Comparison of ENCODE assay signal across 2 cellular contexts in the genomic region with DNA sequence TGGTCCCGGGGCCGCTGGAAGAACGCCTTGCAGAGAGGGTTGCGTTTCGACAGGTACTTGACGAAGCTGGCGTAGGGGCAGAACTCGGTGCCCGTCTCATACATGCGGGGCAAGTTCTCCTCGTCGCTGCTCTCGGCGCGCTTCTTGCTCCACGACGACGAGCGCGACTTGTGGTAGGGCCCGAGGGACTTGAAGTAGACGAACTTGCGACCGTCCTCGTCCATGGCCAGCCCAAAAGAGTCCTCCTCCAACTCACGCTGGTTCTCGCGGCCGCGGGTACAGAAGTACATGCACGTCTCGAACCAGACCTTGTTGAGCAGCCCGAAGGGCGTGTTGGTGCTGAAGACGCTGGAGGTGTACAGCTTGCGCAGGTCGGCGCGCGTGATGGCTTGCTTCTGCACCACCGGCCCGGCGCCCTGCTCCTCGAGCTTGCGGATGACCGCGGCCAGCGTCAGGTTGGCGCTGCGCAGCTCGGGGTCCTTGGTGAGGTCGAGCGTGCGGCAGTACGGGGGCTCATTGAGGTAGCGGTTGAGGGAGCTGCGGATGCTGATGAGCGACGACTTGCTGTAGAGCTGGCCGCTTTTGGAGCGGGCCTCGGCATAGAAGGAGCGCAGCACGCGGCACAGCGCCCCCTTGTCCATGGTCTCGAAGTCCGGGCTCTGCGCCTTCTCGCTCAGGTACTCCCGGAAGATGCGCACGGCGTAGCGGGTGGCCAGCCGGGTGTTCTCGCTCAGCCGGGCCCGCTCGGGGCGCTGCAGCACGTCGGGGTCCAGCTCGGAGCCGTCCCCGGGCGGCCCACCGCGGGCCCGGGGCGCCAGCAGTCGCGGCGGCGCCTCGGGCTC.
A peak's percentile ranks its signal among the peaks of the same experiment; 100 is the strongest.
TF ChIP-seq lines count a peak whose summit lies in the region.

No MANE protein-coding gene starts in this region.

TF ChIP-seq in A549, 52 proteins besides CTCF, POLR2A, EP300 and RAD21 (continued from another document):
- TF ChIP-seq, protein P1, sequence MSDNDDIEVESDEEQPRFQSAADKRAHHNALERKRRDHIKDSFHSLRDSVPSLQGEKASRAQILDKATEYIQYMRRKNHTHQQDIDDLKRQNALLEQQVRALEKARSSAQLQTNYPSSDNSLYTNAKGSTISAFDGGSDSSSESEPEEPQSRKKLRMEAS (IDR thresholded peaks at IDR 0.05): peak; percentile 80
- TF ChIP-seq ZNF302 (CRISPR knock-in tag; IDR thresholded peaks at IDR 0.05) (no peak), SREBF2 (IDR thresholded peaks at IDR 0.05) (no peak), RNF2 (IDR thresholded peaks at IDR 0.05; ENCODE audit: borderline replicate concordance, low read depth) (peak; percentile 88; the same call in 1 of the 2 replicates), SMC3 (IDR thresholded peaks at IDR 0.05) (0 out of 3 replicates have a peak, but pooled peaks have one; percentile 19), JUN (IDR thresholded peaks at IDR 0.05) (no peak), RARB (CRISPR knock-in tag; IDR thresholded peaks at IDR 0.05) (no peak), HOXB13 (CRISPR knock-in tag; IDR thresholded peaks at IDR 0.05; ENCODE audit: low read depth) (0 out of 2 replicates have a peak, but pooled peaks have one; percentile 21)
- TF ChIP-seq, protein P2, sequence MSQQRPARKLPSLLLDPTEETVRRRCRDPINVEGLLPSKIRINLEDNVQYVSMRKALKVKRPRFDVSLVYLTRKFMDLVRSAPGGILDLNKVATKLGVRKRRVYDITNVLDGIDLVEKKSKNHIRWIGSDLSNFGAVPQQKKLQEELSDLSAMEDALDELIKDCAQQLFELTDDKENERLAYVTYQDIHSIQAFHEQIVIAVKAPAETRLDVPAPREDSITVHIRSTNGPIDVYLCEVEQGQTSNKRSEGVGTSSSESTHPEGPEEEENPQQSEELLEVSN (IDR thresholded peaks at IDR 0.05; ENCODE audit: borderline replicate concordance, low read depth): peak; percentile 73
- TF ChIP-seq, protein P3, sequence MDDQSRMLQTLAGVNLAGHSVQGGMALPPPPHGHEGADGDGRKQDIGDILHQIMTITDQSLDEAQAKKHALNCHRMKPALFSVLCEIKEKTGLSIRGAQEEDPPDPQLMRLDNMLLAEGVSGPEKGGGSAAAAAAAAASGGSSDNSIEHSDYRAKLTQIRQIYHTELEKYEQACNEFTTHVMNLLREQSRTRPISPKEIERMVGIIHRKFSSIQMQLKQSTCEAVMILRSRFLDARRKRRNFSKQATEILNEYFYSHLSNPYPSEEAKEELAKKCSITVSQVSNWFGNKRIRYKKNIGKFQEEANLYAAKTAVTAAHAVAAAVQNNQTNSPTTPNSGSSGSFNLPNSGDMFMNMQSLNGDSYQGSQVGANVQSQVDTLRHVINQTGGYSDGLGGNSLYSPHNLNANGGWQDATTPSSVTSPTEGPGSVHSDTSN (IDR thresholded peaks at IDR 0.05): no peak

TF ChIP-seq in HepG2, 621 proteins besides CTCF, POLR2A, EP300 and RAD21 (continued from another document):
- TF ChIP-seq HOXA3 (CRISPR knock-in tag; IDR thresholded peaks at IDR 0.05): peak; percentile 50; the same call in 1 of the 2 replicates
- TF ChIP-seq BHLHE40 (IDR thresholded peaks at IDR 0.05; ENCODE audit: low read length): no peak
- TF ChIP-seq, protein P4, sequence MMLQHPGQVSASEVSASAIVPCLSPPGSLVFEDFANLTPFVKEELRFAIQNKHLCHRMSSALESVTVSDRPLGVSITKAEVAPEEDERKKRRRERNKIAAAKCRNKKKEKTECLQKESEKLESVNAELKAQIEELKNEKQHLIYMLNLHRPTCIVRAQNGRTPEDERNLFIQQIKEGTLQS (CRISPR knock-in tag; IDR thresholded peaks at IDR 0.05): no peak
- no peak for TF ChIP-seq TOPORS (CRISPR knock-in tag; IDR thresholded peaks at IDR 0.05)
- TF ChIP-seq KDM4B (CRISPR knock-in tag; IDR thresholded peaks at IDR 0.05): no peak
- TF ChIP-seq ZBTB38 (CRISPR knock-in tag; IDR thresholded peaks at IDR 0.05): peak; percentile 95
- TF ChIP-seq, protein P5, sequence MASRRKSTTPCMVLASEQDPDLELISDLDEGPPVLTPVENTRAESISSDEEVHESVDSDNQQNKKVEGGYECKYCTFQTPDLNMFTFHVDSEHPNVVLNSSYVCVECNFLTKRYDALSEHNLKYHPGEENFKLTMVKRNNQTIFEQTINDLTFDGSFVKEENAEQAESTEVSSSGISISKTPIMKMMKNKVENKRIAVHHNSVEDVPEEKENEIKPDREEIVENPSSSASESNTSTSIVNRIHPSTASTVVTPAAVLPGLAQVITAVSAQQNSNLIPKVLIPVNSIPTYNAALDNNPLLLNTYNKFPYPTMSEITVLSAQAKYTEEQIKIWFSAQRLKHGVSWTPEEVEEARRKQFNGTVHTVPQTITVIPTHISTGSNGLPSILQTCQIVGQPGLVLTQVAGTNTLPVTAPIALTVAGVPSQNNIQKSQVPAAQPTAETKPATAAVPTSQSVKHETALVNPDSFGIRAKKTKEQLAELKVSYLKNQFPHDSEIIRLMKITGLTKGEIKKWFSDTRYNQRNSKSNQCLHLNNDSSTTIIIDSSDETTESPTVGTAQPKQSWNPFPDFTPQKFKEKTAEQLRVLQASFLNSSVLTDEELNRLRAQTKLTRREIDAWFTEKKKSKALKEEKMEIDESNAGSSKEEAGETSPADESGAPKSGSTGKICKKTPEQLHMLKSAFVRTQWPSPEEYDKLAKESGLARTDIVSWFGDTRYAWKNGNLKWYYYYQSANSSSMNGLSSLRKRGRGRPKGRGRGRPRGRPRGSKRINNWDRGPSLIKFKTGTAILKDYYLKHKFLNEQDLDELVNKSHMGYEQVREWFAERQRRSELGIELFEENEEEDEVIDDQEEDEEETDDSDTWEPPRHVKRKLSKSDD (CRISPR knock-in tag; IDR thresholded peaks at IDR 0.05; ENCODE audit: low read depth): peak; percentile 33; the same call in 1 of the 2 replicates
- TF ChIP-seq PRPF4 (IDR thresholded peaks at IDR 0.05; ENCODE audit: low read depth, low read length, poor library complexity, severe bottlenecking): peak; percentile 39
- no peak for TF ChIP-seq TEAD2 (CRISPR knock-in tag; IDR thresholded peaks at IDR 0.05)
- TF ChIP-seq RAD51 (IDR thresholded peaks at IDR 0.05; ENCODE audit: borderline replicate concordance): no peak
- no peak for TF ChIP-seq CC2D1A (CRISPR knock-in tag; IDR thresholded peaks at IDR 0.05)
- TF ChIP-seq, protein P6, sequence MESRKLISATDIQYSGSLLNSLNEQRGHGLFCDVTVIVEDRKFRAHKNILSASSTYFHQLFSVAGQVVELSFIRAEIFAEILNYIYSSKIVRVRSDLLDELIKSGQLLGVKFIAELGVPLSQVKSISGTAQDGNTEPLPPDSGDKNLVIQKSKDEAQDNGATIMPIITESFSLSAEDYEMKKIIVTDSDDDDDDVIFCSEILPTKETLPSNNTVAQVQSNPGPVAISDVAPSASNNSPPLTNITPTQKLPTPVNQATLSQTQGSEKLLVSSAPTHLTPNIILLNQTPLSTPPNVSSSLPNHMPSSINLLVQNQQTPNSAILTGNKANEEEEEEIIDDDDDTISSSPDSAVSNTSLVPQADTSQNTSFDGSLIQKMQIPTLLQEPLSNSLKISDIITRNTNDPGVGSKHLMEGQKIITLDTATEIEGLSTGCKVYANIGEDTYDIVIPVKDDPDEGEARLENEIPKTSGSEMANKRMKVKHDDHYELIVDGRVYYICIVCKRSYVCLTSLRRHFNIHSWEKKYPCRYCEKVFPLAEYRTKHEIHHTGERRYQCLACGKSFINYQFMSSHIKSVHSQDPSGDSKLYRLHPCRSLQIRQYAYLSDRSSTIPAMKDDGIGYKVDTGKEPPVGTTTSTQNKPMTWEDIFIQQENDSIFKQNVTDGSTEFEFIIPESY (CRISPR knock-in tag; IDR thresholded peaks at IDR 0.05): 0 out of 2 replicates have a peak, but pooled peaks have one; percentile 5
- no peak for TF ChIP-seq KDM5A (IDR thresholded peaks at IDR 0.05; ENCODE audit: borderline replicate concordance, low read length)
- peak; percentile 54 for TF ChIP-seq RBFOX2 (IDR thresholded peaks at IDR 0.05; ENCODE audit: low read depth, low read length)
- no peak for TF ChIP-seq ZNF607 (CRISPR knock-in tag; IDR thresholded peaks at IDR 0.05; ENCODE audit: borderline replicate concordance)
- TF ChIP-seq ZNF326 (CRISPR knock-in tag; IDR thresholded peaks at IDR 0.05; ENCODE audit: borderline replicate concordance): no peak
- no peak for TF ChIP-seq KLF15 (CRISPR knock-in tag; IDR thresholded peaks at IDR 0.05; ENCODE audit: borderline replicate concordance)
- TF ChIP-seq ZNF768 (CRISPR knock-in tag; IDR thresholded peaks at IDR 0.05): peak; percentile 20; the same call in 1 of the 2 replicates
- TF ChIP-seq RXRA (CRISPR knock-in tag; IDR thresholded peaks at IDR 0.05): no peak
- TF ChIP-seq, protein P7, sequence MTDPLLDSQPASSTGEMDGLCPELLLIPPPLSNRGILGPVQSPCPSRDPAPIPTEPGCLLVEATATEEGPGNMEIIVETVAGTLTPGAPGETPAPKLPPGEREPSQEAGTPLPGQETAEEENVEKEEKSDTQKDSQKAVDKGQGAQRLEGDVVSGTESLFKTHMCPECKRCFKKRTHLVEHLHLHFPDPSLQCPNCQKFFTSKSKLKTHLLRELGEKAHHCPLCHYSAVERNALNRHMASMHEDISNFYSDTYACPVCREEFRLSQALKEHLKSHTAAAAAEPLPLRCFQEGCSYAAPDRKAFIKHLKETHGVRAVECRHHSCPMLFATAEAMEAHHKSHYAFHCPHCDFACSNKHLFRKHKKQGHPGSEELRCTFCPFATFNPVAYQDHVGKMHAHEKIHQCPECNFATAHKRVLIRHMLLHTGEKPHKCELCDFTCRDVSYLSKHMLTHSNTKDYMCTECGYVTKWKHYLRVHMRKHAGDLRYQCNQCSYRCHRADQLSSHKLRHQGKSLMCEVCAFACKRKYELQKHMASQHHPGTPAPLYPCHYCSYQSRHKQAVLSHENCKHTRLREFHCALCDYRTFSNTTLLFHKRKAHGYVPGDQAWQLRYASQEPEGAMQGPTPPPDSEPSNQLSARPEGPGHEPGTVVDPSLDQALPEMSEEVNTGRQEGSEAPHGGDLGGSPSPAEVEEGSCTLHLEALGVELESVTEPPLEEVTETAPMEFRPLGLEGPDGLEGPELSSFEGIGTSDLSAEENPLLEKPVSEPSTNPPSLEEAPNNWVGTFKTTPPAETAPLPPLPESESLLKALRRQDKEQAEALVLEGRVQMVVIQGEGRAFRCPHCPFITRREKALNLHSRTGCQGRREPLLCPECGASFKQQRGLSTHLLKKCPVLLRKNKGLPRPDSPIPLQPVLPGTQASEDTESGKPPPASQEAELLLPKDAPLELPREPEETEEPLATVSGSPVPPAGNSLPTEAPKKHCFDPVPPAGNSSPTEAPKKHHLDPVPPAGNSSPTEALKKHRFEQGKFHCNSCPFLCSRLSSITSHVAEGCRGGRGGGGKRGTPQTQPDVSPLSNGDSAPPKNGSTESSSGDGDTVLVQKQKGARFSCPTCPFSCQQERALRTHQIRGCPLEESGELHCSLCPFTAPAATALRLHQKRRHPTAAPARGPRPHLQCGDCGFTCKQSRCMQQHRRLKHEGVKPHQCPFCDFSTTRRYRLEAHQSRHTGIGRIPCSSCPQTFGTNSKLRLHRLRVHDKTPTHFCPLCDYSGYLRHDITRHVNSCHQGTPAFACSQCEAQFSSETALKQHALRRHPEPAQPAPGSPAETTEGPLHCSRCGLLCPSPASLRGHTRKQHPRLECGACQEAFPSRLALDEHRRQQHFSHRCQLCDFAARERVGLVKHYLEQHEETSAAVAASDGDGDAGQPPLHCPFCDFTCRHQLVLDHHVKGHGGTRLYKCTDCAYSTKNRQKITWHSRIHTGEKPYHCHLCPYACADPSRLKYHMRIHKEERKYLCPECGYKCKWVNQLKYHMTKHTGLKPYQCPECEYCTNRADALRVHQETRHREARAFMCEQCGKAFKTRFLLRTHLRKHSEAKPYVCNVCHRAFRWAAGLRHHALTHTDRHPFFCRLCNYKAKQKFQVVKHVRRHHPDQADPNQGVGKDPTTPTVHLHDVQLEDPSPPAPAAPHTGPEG (CRISPR knock-in tag; IDR thresholded peaks at IDR 0.05): no peak
